In the genomic region with DNA sequence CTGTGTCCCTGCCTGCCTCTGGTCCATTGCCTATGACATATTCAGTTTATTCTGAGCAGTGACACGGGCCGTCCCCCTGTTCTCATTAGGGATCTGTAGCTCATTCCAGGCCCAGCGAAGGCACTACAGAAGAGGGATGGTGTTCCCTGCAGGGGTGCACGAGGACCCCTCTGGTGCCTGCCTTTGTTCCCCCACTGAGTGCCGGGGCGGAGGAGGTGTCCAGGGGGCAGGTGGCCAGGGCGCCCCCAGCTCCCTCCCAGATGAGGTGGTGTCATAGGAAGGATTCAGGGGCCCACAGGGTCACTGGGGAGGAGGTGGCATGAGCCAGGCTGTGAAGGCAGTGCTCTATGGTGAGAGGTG, we compare ENCODE assay signal across 19 cellular contexts.
DNase-seq lines count a peak whose midpoint lies in the region; ATAC-seq, FAIRE-seq and TF ChIP-seq lines count a peak whose summit lies in the region.
"Had no signal": no experiment of that assay in that cellular context is flagged by ENCODE, and none has a peak within 500 bp of the region (broad histone marks: within the 10 kb centered on the region; RNA-seq: fewer than 3 reads in every experiment).

No MANE protein-coding gene starts in this region.

- no peak overlapping the region for H3K4me3 Mint-ChIP-seq in immature natural killer cell
- H3K4me3 Mint-ChIP-seq: CD8-positive, alpha-beta T cell; IgD-negative memory B cell had no signal

- no peaks in the 10 kb centered on the region for H3K36me3 Mint-ChIP-seq in immature natural killer cell
- H3K36me3 Mint-ChIP-seq: CD8-positive, alpha-beta T cell; IgD-negative memory B cell had no signal

- no peak overlapping the region for H3K9ac ChIP-seq in BLaER1
- no peak overlapping the region for H3K9ac ChIP-seq in kidney (ENCODE audit: low read length in 2 of 2)

- no peaks in the 10 kb centered on the region for H3K4me1 Mint-ChIP-seq in immature natural killer cell

- peaks cover 69% of the 10 kb centered on the region for H3K4me1 ChIP-seq in BLaER1
- H3K4me1 ChIP-seq in RWPE2 (ENCODE audit: insufficient read depth, poor library complexity, severe bottlenecking): no peaks in the 10 kb centered on the region
- no peaks in the 10 kb centered on the region for H3K4me1 ChIP-seq in kidney (ENCODE audit: control insufficient read depth in 1 of 2, insufficient read depth in 1 of 2, low read depth in 1 of 2, low read length in 2 of 2)
- no peaks in the 10 kb centered on the region for H3K4me1 ChIP-seq in upper lobe of right lung
- H3K4me1 ChIP-seq: A549 had no signal

- H3K4me2 ChIP-seq in BLaER1: peak overlapping the region; percentile 83
- H3K4me2 ChIP-seq: A549 had no signal

- H3K27me3 Mint-ChIP-seq in immature natural killer cell (ENCODE audit: low read depth in 3 of 3): peaks cover 3 to 10% (median 7%) of the 10 kb centered on the region in 3 donors

- no peak for FAIRE-seq in kidney (lab: Jason Lieb, UNC)
- FAIRE-seq: A549, HepG2 had no signal

- H3K36me3 ChIP-seq in BLaER1 (no peaks in the 10 kb centered on the region), RWPE2 (ENCODE audit: low read depth) (no peaks in the 10 kb centered on the region), kidney (ENCODE audit: control insufficient read depth in 1 of 2, insufficient read depth in 2 of 2, low read length in 2 of 2) (no peaks in the 10 kb centered on the region), upper lobe of right lung (no peaks in the 10 kb centered on the region)

- H3K9me3 ChIP-seq in BLaER1: peaks cover 7% of the 10 kb centered on the region; the same call in 1 of the 2 replicates
- H3K9me3 ChIP-seq in RWPE2 (ENCODE audit: severe bottlenecking): no peaks in the 10 kb centered on the region
- H3K9me3 ChIP-seq in kidney (ENCODE audit: control insufficient read depth in 1 of 2, low read length in 2 of 2): no peaks in the 10 kb centered on the region
- H3K9me3 ChIP-seq in upper lobe of right lung: no peaks in the 10 kb centered on the region
- H3K9me3 ChIP-seq: A549 had no signal

- H3K27ac ChIP-seq in BLaER1 (peak overlapping the region; percentile 42), RWPE2 (ENCODE audit: poor library complexity, severe bottlenecking) (no peak overlapping the region), kidney (ENCODE audit: low read depth in 2 of 2, low read length in 2 of 2) (no peak overlapping the region), upper lobe of right lung (no peak overlapping the region)
- H3K27ac ChIP-seq: 22Rv1, A549 had no signal

- no peak overlapping the region for H3K4me3 ChIP-seq in BLaER1
- H3K4me3 ChIP-seq in RWPE2 (ENCODE audit: severe bottlenecking): no peak overlapping the region
- H3K4me3 ChIP-seq in kidney (ENCODE audit: low read length in 2 of 2): no peak overlapping the region
- H3K4me3 ChIP-seq in upper lobe of right lung: no peak overlapping the region
- H3K4me3 ChIP-seq: A549 had no signal

- ATAC-seq in RWPE2 (ENCODE audit: low read depth) (no peak), upper lobe of right lung (peak; percentile 6)
- ATAC-seq: A549; CD8-positive, alpha-beta T cell; HCT116; HepG2 had no signal

- intact Hi-C loops in kidney (cut with DNase I): no loop called here
- intact Hi-C loops in upper lobe of right lung (cut with DNase I): no loop called here

- DNase-seq in RWPE2 (ENCODE audit: low spot score) (peak; percentile 47), kidney (peak; percentile 57), upper lobe of right lung (no peak), globus pallidus (ENCODE audit: low spot score) (no peak), immature natural killer cell (no peak), NCI-H1417 treated with DMSO at 0.1 percent for 48 hours (lab: John Stamatoyannopoulos, UW) (no peak)
- DNase-seq: AML-193; Calu3; CD8-positive, alpha-beta T cell; DMS79 treated with DMSO at 0.1 percent for 48 hours; GF-D8; GOT3; H7 had no signal

- H3K27ac Mint-ChIP-seq in immature natural killer cell: no peak overlapping the region
- H3K27ac Mint-ChIP-seq: CD8-positive, alpha-beta T cell; IgD-negative memory B cell had no signal

- H3K27me3 ChIP-seq in BLaER1 (no peaks in the 10 kb centered on the region), RWPE2 (ENCODE audit: insufficient read depth, poor library complexity, severe bottlenecking) (no peaks in the 10 kb centered on the region), upper lobe of right lung (no peaks in the 10 kb centered on the region)

- peaks cover 24% of the 10 kb centered on the region for H4K20me1 ChIP-seq in BLaER1

- TF ChIP-seq CTCF in RWPE2 (IDR thresholded peaks at IDR 0.05; ENCODE audit: poor library complexity, severe bottlenecking): no peak
- TF ChIP-seq CTCF in kidney (IDR thresholded peaks at IDR 0.05; ENCODE audit: borderline replicate concordance, extremely low read depth, insufficient read depth): no peak
- no peak for TF ChIP-seq CTCF in upper lobe of right lung (IDR thresholded peaks at IDR 0.05)

- H3K9me3 Mint-ChIP-seq in immature natural killer cell: no peaks in the 10 kb centered on the region

Comparison
In these comparisons a context has a peak if more than half of its experiments do, and no peak if none do; other contexts are left out.
1. DNase-seq: peak in RWPE2 (single experiment) and kidney (single experiment); none in upper lobe of right lung (single experiment), globus pallidus (single experiment), immature natural killer cell (0 of 3) and NCI-H1417 treated with DMSO at 0.1 percent for 48 hours (single experiment).